Comparison of ENCODE assay signal across 10 cellular contexts in the genomic region with DNA sequence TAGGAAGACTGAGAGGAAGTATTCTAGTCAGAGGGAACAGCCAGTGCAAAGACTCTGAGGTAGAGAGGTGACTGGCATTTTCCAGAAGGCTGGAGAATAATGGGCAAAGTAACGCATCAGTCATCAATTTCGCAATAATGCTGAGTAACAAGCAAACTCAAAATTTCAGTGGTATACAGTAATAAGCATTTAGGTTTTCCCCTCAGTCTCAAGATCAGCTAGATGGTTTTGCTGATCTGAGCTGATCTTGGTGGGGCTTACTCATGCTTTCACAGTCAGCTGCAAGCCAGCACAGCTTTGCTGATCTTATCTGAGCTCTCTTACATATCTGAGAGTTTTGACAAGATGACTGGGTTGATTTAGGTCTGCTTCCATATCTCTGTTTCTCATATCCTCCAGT.
A peak's percentile ranks its signal among the peaks of the same experiment; 100 is the strongest.
DNase-seq lines count a peak whose midpoint lies in the region; ATAC-seq, FAIRE-seq and TF ChIP-seq lines count a peak whose summit lies in the region.
"Had no signal": no experiment of that assay in that cellular context is flagged by ENCODE, and none has a peak within 500 bp of the region (broad histone marks: within the 10 kb centered on the region; RNA-seq: fewer than 3 reads in every experiment).

No MANE protein-coding gene starts in this region.

- H3K27ac Mint-ChIP-seq in T-helper 2 cell treated with Interferon-gamma antibody and Interleukin-4, amounts not matched to agents 5 μg/mL and 100 μg/mL, for 36 hours = no peak overlapping the region
- no peak overlapping the region for H3K27ac Mint-ChIP-seq in osteocyte (ENCODE audit: unreplicated experiment)

- intact Hi-C loops in HepG2 (cut with micrococcal nuclease; ENCODE audit: unreplicated experiment) = no loop called here
- intact Hi-C loops in ovary (cut with DNase I) = loop anchor here in 1 of 4 donors (5.0 kb wide), 1 partner anchor 37 kb away; no protein-coding TSS in a partner anchor

- peak overlapping the region; percentile 82 for H3K27ac ChIP-seq in GM23248
- H3K27ac ChIP-seq in HepG2 (ENCODE audit: extremely low read length, insufficient read depth, low read length) = no peak overlapping the region
- H3K27ac ChIP-seq in ovary = no peak overlapping the region
- H3K27ac ChIP-seq in SJCRH30 = no peak overlapping the region
- H3K27ac ChIP-seq: dorsolateral prefrontal cortex had no signal

- POLR2A ChIA-PET in HepG2 (lab: Yijun Ruan, JAX) = no interaction called here

- peaks cover 9% of the 10 kb centered on the region for H3K4me1 Mint-ChIP-seq in T-helper 2 cell treated with Interferon-gamma antibody and Interleukin-4, amounts not matched to agents 5 μg/mL and 100 μg/mL, for 36 hours (ENCODE audit: low read depth)
- H3K4me1 Mint-ChIP-seq in osteocyte (ENCODE audit: unreplicated experiment) = peaks cover 25% of the 10 kb centered on the region

- H3K36me3 ChIP-seq in GM23248 (ENCODE audit: low read depth) (no peaks in the 10 kb centered on the region), HepG2 (replicated peaks in 1 of 2; ENCODE audit: control insufficient read depth in 1 of 2, insufficient read depth in 2 of 2, low read length in 2 of 2) (no peaks in the 10 kb centered on the region), ovary (no peaks in the 10 kb centered on the region), SJCRH30 (no peaks in the 10 kb centered on the region)

- no peak for TF ChIP-seq RAD21 in HepG2 (CRISPR knock-in tag; IDR thresholded peaks at IDR 0.05)

- H3K9me3 Mint-ChIP-seq in T-helper 2 cell treated with Interferon-gamma antibody and Interleukin-4, amounts not matched to agents 5 μg/mL and 100 μg/mL, for 36 hours = no peaks in the 10 kb centered on the region
- no peaks in the 10 kb centered on the region for H3K9me3 Mint-ChIP-seq in osteocyte (ENCODE audit: unreplicated experiment)

- peaks cover 44% of the 10 kb centered on the region for H3K4me1 ChIP-seq in GM23248 (ENCODE audit: insufficient read depth)
- H3K4me1 ChIP-seq in HepG2 (ENCODE audit: insufficient read depth, low read length) = no peaks in the 10 kb centered on the region
- H3K4me1 ChIP-seq in ovary (ENCODE audit: insufficient read depth) = peaks cover 1% of the 10 kb centered on the region
- no peaks in the 10 kb centered on the region for H3K4me1 ChIP-seq in SJCRH30

- peaks cover 51% of the 10 kb centered on the region for H3F3A ChIP-seq in GM23248 (ENCODE audit: insufficient read depth)

- H3K9me3 ChIP-seq in GM23248 (ENCODE audit: low read depth) = no peaks in the 10 kb centered on the region
- no peaks in the 10 kb centered on the region for H3K9me3 ChIP-seq in HepG2 (ENCODE audit: low read length)
- H3K9me3 ChIP-seq in ovary = no peaks in the 10 kb centered on the region
- H3K9me3 ChIP-seq in SJCRH30 (replicated peaks) = no peaks in the 10 kb centered on the region

- H2AFZ ChIP-seq in GM23248 (no peak overlapping the region), HepG2 (ENCODE audit: low read length) (no peak overlapping the region)

- no peak for TF ChIP-seq POLR2A in HepG2 (IDR thresholded peaks at IDR 0.05; ENCODE audit: insufficient read depth in 1 of 2, low read depth in 2 of 2, low read length in 2 of 2)
- TF ChIP-seq POLR2A in ovary (IDR thresholded peaks at IDR 0.05) = no peak

- WGBS in GM23248 (ENCODE audit: low coverage in 1 of 2, low lambda C conversion rate in 2 of 2, missing lambda C conversion rate in 2 of 2), 2 experiments = 0 to 2% methylated on average over 2 of the region's 2 CpGs
- 14% methylated on average over 1 of the region's 2 CpGs for WGBS in HepG2 (ENCODE audit: low lambda C conversion rate)
- WGBS in ovary, 3 donors = 81 to 97% (median 95%) methylated on average over 2 of the region's 2 CpGs

- H4K20me1 ChIP-seq in GM23248 (ENCODE audit: insufficient read depth) = no peaks in the 10 kb centered on the region
- no peaks in the 10 kb centered on the region for H4K20me1 ChIP-seq in HepG2 (ENCODE audit: insufficient read depth, low read length)

- H3K4me2 ChIP-seq in GM23248 (ENCODE audit: unreplicated experiment) = no peak overlapping the region
- no peak overlapping the region for H3K4me2 ChIP-seq in HepG2 (ENCODE audit: low read depth, low read length)

- DNase-seq in CD1c-positive myeloid dendritic cell (ENCODE audit: extremely low spot score) = peak; percentile 13
- peak; percentile 89 for DNase-seq in GM23248
- peak; percentile 80 for DNase-seq in T-helper 2 cell treated with Interferon-gamma antibody and Interleukin-4, amounts not matched to agents 5 μg/mL and 100 μg/mL, for 36 hours (ENCODE audit: low spot score)
- no peak for DNase-seq in HepG2 (ENCODE audit: low spot score)
- no peak for DNase-seq in ovary
- DNase-seq in SJCRH30 = no peak
- no peak for DNase-seq in osteocyte (ENCODE audit: extremely low spot score, unreplicated experiment)
- DNase-seq: dorsolateral prefrontal cortex, substantia nigra had no signal

- ATAC-seq in HepG2 = no peak
- no peak for ATAC-seq in HG02938 (IDR thresholded peaks at IDR 0.05; ENCODE audit: unreplicated experiment)

- in situ Hi-C loops in GM23248 (cut with MboI) (no loop called here), HepG2 (cut with HindIII; ENCODE audit: extremely low pct_ligation_motif_present, low pct_unique_long_range_greater_than_20kb) (no loop called here)

- TF ChIP-seq CTCF in HepG2 (CRISPR knock-in tag; IDR thresholded peaks at IDR 0.05) = no peak
- TF ChIP-seq CTCF in ovary (IDR thresholded peaks at IDR 0.05) = no peak
- TF ChIP-seq CTCF in osteocyte (IDR thresholded peaks at IDR 0.05) = no peak

- H3K79me2 ChIP-seq in GM23248 (ENCODE audit: insufficient read depth) = no peaks in the 10 kb centered on the region
- no peaks in the 10 kb centered on the region for H3K79me2 ChIP-seq in HepG2 (ENCODE audit: insufficient read depth, low read length)

- FAIRE-seq in HepG2 (lab: Jason Lieb, UNC) = no peak

- no peak overlapping the region for H3K4me3 Mint-ChIP-seq in T-helper 2 cell treated with Interferon-gamma antibody and Interleukin-4, amounts not matched to agents 5 μg/mL and 100 μg/mL, for 36 hours
- no peak overlapping the region for H3K4me3 Mint-ChIP-seq in osteocyte (ENCODE audit: unreplicated experiment)

- H3K4me3 ChIP-seq in GM23248 = no peak overlapping the region
- no peak overlapping the region for H3K4me3 ChIP-seq in HepG2 (replicated peaks in 1 of 3; ENCODE audit: insufficient read depth in 1 of 3, low read depth in 2 of 3, low read length in 3 of 3)
- no peak overlapping the region for H3K4me3 ChIP-seq in ovary
- no peak overlapping the region for H3K4me3 ChIP-seq in SJCRH30
- H3K4me3 ChIP-seq: dorsolateral prefrontal cortex had no signal

- BruUV-seq in HepG2 (replicated peaks; lab: Mats Ljungman, UMichigan) = no TSS peak

- H3K9me2 ChIP-seq in GM23248 (ENCODE audit: insufficient read depth) = no peaks in the 10 kb centered on the region

- peak overlapping the region; percentile 21; the same call in 1 of the 2 replicates for H3K9ac ChIP-seq in GM23248
- H3K9ac ChIP-seq in HepG2 (ENCODE audit: insufficient read depth, low read depth, low read length) = no peak overlapping the region

- CTCF ChIA-PET in HepG2 (lab: Yijun Ruan, JAX; ENCODE audit: low intra/inter-chr PET ratio, low total read pairs) = no interaction called here

- TF ChIP-seq EP300 in HepG2 (IDR thresholded peaks at IDR 0.05; ENCODE audit: low read depth in 2 of 2, low read length in 2 of 2) (no peak), HepG2 (CRISPR knock-in tag; IDR thresholded peaks at IDR 0.05; ENCODE audit: borderline replicate concordance) (no peak), ovary (IDR thresholded peaks at IDR 0.05) (no peak)

- H3K27me3 ChIP-seq in GM23248 (replicated peaks; ENCODE audit: insufficient read depth) (no peaks in the 10 kb centered on the region), HepG2 (ENCODE audit: control insufficient read depth in 1 of 2, insufficient read depth in 2 of 2, low read length in 2 of 2) (peaks cover 0 to 4% of the 10 kb centered on the region in 2 experiments; a peak in 2 of 5 replicates), ovary (no peaks in the 10 kb centered on the region), SJCRH30 (no peaks in the 10 kb centered on the region)
- H3K27me3 ChIP-seq: dorsolateral prefrontal cortex had no signal

- H3K36me3 Mint-ChIP-seq in T-helper 2 cell treated with Interferon-gamma antibody and Interleukin-4, amounts not matched to agents 5 μg/mL and 100 μg/mL, for 36 hours (ENCODE audit: low read depth) = no peaks in the 10 kb centered on the region
- H3K36me3 Mint-ChIP-seq in osteocyte (ENCODE audit: unreplicated experiment) = no peaks in the 10 kb centered on the region

- no peaks in the 10 kb centered on the region for H3K27me3 Mint-ChIP-seq in T-helper 2 cell treated with Interferon-gamma antibody and Interleukin-4, amounts not matched to agents 5 μg/mL and 100 μg/mL, for 36 hours (ENCODE audit: low read depth)
- H3K27me3 Mint-ChIP-seq in osteocyte (ENCODE audit: unreplicated experiment) = no peaks in the 10 kb centered on the region

TF ChIP-seq in HepG2, 621 proteins besides CTCF, POLR2A, EP300 and RAD21 (continues in another document):
- TF ChIP-seq CEBPB (IDR thresholded peaks at IDR 0.05; ENCODE audit: borderline replicate concordance, low read depth, low read length) (peak; percentile 61; the same call in 1 of the 2 replicates), ZFP41 (CRISPR knock-in tag; IDR thresholded peaks at IDR 0.05; ENCODE audit: borderline replicate concordance) (no peak), ZFP90 (CRISPR knock-in tag; IDR thresholded peaks at IDR 0.05; ENCODE audit: borderline replicate concordance) (no peak), MAFK (conservative IDR thresholded peaks at IDR 0.05 in 1 of 2, IDR thresholded peaks at IDR 0.05 in 1 of 2; ENCODE audit: low read length in 2 of 2) (peak in 1 of 2 experiments; percentile 31; a peak in 1 of 4 replicates)

Comparison
In these comparisons a context has a peak if more than half of its experiments do, and no peak if none do; other contexts are left out.
1. DNase-seq: peak in CD1c-positive myeloid dendritic cell (single experiment), GM23248 (single experiment) and T-helper 2 cell treated with Interferon-gamma antibody and Interleukin-4, amounts not matched to agents 5 μg/mL and 100 μg/mL, for 36 hours (single experiment); none in HepG2 (single experiment), ovary (0 of 5), SJCRH30 (0 of 2) and osteocyte (single experiment).